Comparison of ENCODE assay signal across 11 cellular contexts in the genomic region with DNA sequence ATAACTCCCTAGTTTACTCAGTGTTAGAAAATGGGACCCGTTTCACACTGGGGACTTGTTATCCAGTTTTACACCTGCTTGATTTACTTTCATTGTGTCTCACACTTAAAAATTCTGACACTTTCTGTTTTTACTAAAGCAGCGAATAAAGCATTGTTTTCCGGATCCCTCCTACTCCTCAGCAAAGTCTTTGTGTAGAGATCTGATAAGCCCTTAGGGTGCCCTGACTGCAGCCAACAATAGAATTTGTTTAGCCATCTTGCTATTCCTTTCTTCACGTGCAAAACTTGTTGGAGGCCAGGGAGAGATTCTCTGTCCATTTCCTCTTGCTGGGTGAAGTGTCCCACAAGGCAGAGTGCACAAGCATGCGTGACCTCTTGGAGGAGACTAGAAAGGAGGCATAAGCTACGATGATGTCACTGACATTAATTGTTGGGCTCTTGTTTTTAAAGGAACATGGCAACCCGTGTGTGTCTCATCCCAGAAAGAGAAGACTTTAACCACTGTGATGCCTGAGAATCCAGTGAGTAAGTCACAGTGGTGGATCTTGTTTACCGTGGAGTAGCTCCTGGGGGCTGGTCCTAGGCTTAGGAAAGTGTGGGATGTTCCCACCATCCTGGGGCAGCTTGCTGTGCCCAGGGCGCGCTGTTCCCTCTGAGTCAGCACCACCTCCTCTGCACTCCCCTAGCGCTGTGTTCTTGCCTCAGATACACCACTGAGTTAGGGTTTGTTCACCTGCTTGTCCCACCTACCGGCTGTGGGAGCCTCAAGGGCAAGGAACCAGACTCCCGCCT. TPM values are rescaled to one million over a fixed set of nuclear protein-coding genes. Genes with fewer than 3 reads are reported as not detected.
A peak's percentile ranks its signal among the peaks of the same experiment; 100 is the strongest.
DNase-seq lines count a peak whose midpoint lies in the region; FAIRE-seq and TF ChIP-seq lines count a peak whose summit lies in the region.
"Had no signal": no experiment of that assay in that cellular context is flagged by ENCODE, and none has a peak within 500 bp of the region (broad histone marks: within the 10 kb centered on the region; RNA-seq: fewer than 3 reads in every experiment).

No MANE protein-coding gene starts in this region.

- H3K9ac ChIP-seq in astrocyte (ENCODE audit: low read length): peak overlapping the region; percentile 83
- H3K9ac ChIP-seq in kidney (ENCODE audit: low read length in 2 of 2): no peak overlapping the region
- H3K9ac ChIP-seq: BLaER1 treated with 17β-estradiol and CSF1 and Interleukin-3, amounts not matched to agents 10 nM and 100 nM; KMS-11 had no signal

- H3K9me3 Mint-ChIP-seq in activated CD4-positive, alpha-beta T cell treated with anti-CD3 and anti-CD28 coated beads, Interleukin-2, amount 10 ng/mL, durations not matched to agents 24 days and 14 days: peaks cover 11% of the 10 kb centered on the region
- no peaks in the 10 kb centered on the region for H3K9me3 Mint-ChIP-seq in astrocyte (ENCODE audit: unreplicated experiment)

- no peak overlapping the region for H3K4me3 Mint-ChIP-seq in activated CD4-positive, alpha-beta T cell treated with anti-CD3 and anti-CD28 coated beads, Interleukin-2, amount 10 ng/mL, durations not matched to agents 24 days and 14 days
- H3K4me3 Mint-ChIP-seq in astrocyte (ENCODE audit: unreplicated experiment): no peak overlapping the region

- peaks cover 53% of the 10 kb centered on the region for H3K36me3 Mint-ChIP-seq in activated CD4-positive, alpha-beta T cell treated with anti-CD3 and anti-CD28 coated beads, Interleukin-2, amount 10 ng/mL, durations not matched to agents 24 days and 14 days (ENCODE audit: low read depth)
- H3K36me3 Mint-ChIP-seq in astrocyte (ENCODE audit: low read depth, unreplicated experiment): peaks cover 44% of the 10 kb centered on the region

- H3K4me1 ChIP-seq in astrocyte (ENCODE audit: insufficient read depth, low read length): peaks cover 71% of the 10 kb centered on the region
- H3K4me1 ChIP-seq in kidney (ENCODE audit: control insufficient read depth in 1 of 2, insufficient read depth in 1 of 2, low read depth in 1 of 2, low read length in 2 of 2): peaks cover 6 to 17% of the 10 kb centered on the region in 2 donors

- peak overlapping the region; percentile 90 for H3K27ac Mint-ChIP-seq in activated CD4-positive, alpha-beta T cell treated with anti-CD3 and anti-CD28 coated beads, Interleukin-2, amount 10 ng/mL, durations not matched to agents 24 days and 14 days
- peak overlapping the region; percentile 92 for H3K27ac Mint-ChIP-seq in astrocyte (ENCODE audit: unreplicated experiment)

- peak; percentile 71 for FAIRE-seq in astrocyte (lab: Jason Lieb, UNC)
- FAIRE-seq in kidney (lab: Jason Lieb, UNC): no peak
- FAIRE-seq: endometrium had no signal

- peaks cover 70% of the 10 kb centered on the region for H4K20me1 ChIP-seq in astrocyte (ENCODE audit: insufficient read depth, low read length)
- H4K20me1 ChIP-seq: BLaER1 treated with 17β-estradiol and CSF1 and Interleukin-3, amounts not matched to agents 10 nM and 100 nM had no signal

- H2AFZ ChIP-seq in astrocyte (ENCODE audit: low read depth, low read length): no peak overlapping the region

- no peak for DNase-seq in activated CD4-positive, alpha-beta T cell treated with anti-CD3 and anti-CD28 coated beads, Interleukin-2, amount 10 ng/mL, durations not matched to agents 24 days and 14 days
- DNase-seq in activated CD4-positive, alpha-beta T cell treated with anti-CD3 and anti-CD28 coated beads, Interleukin-2, amount 50 U/mL, for 48 hours: no peak
- DNase-seq in astrocyte (ENCODE audit: low read depth): peak; percentile 98
- DNase-seq in kidney: no peak
- no peak for DNase-seq in stimulated activated CD4-positive, alpha-beta T cell treated with anti-CD3 and anti-CD28 coated beads, Interleukin-4, amount 100 ng/mL, for 4 hours
- no peak for DNase-seq in inferior parietal cortex (ENCODE audit: extremely low spot score)
- DNase-seq in OCI-M1 (lab: John Stamatoyannopoulos, UW): no peak

- H3K4me1 Mint-ChIP-seq in activated CD4-positive, alpha-beta T cell treated with anti-CD3 and anti-CD28 coated beads, Interleukin-2, amount 10 ng/mL, durations not matched to agents 24 days and 14 days: peaks cover 66% of the 10 kb centered on the region
- H3K4me1 Mint-ChIP-seq in astrocyte (ENCODE audit: low read depth, unreplicated experiment): peaks cover 60% of the 10 kb centered on the region

- no peaks in the 10 kb centered on the region for H3K27me3 Mint-ChIP-seq in activated CD4-positive, alpha-beta T cell treated with anti-CD3 and anti-CD28 coated beads, Interleukin-2, amount 10 ng/mL, durations not matched to agents 24 days and 14 days
- no peaks in the 10 kb centered on the region for H3K27me3 Mint-ChIP-seq in astrocyte (ENCODE audit: low read depth, unreplicated experiment)

- TF ChIP-seq CTCF in astrocyte (IDR thresholded peaks at IDR 0.05; ENCODE audit: insufficient read depth, low read depth, low read length): no peak
- no peak for TF ChIP-seq CTCF in kidney (IDR thresholded peaks at IDR 0.05; ENCODE audit: borderline replicate concordance, extremely low read depth, insufficient read depth)

- no peaks in the 10 kb centered on the region for H3K9me3 ChIP-seq in astrocyte (ENCODE audit: insufficient read depth, low read depth, low read length)
- no peaks in the 10 kb centered on the region for H3K9me3 ChIP-seq in kidney (ENCODE audit: control insufficient read depth in 1 of 2, low read length in 2 of 2)
- H3K9me3 ChIP-seq: BLaER1 treated with 17β-estradiol and CSF1 and Interleukin-3, amounts not matched to agents 10 nM and 100 nM had no signal

- H3K4me2 ChIP-seq in astrocyte (ENCODE audit: low read length): peak overlapping the region; percentile 45
- H3K4me2 ChIP-seq: KMS-11 had no signal

- peak overlapping the region; percentile 97 for H3K27ac ChIP-seq in astrocyte (ENCODE audit: low read depth, low read length)
- peak overlapping the region; percentile 36 to 45 for H3K27ac ChIP-seq in kidney (ENCODE audit: low read depth in 2 of 2, low read length in 2 of 2)
- H3K27ac ChIP-seq in temporal lobe (ENCODE audit: low read depth, low read length): peak overlapping the region; percentile 55
- H3K27ac ChIP-seq: BLaER1 treated with 17β-estradiol and CSF1 and Interleukin-3, amounts not matched to agents 10 nM and 100 nM; KMS-11 had no signal

- H3K27me3 ChIP-seq in astrocyte (ENCODE audit: insufficient read depth, low read length): no peaks in the 10 kb centered on the region
- H3K27me3 ChIP-seq: BLaER1 treated with 17β-estradiol and CSF1 and Interleukin-3, amounts not matched to agents 10 nM and 100 nM had no signal

- H3K79me2 ChIP-seq in astrocyte (ENCODE audit: insufficient read depth, low read length): peaks cover 100% of the 10 kb centered on the region

- intact Hi-C loops in activated CD4-positive, alpha-beta T cell treated with anti-CD3 and anti-CD28 coated beads, Interleukin-2, amount 10 ng/mL, durations not matched to agents 24 days and 14 days (cut with micrococcal nuclease): loop anchor here (1.0 kb wide), 1 partner anchor 12 kb away; no protein-coding TSS in a partner anchor
- intact Hi-C loops in kidney (cut with DNase I): no loop called here

- H3K4me3 ChIP-seq in astrocyte (ENCODE audit: insufficient read depth, low read depth, low read length): no peak overlapping the region
- no peak overlapping the region for H3K4me3 ChIP-seq in kidney (ENCODE audit: low read length in 2 of 2)
- H3K4me3 ChIP-seq: BLaER1 treated with 17β-estradiol and CSF1 and Interleukin-3, amounts not matched to agents 10 nM and 100 nM had no signal

- H3K36me3 ChIP-seq in astrocyte (ENCODE audit: insufficient read depth, low read length) (peaks cover 49% of the 10 kb centered on the region), kidney (ENCODE audit: control insufficient read depth in 1 of 2, insufficient read depth in 2 of 2, low read length in 2 of 2) (no peaks in the 10 kb centered on the region)

RNA-seq across cellular contexts. Expression of a gene that starts 27.7 kb away (rescaled TPM):
- 501 and 510 TPM in 2 replicates for total RNA-seq in activated CD4-positive, alpha-beta T cell treated with anti-CD3 and anti-CD28 coated beads, Interleukin-2, amount 10 ng/mL, durations not matched to agents 24 days and 14 days
- total RNA-seq in astrocyte (357 and 471 TPM in 2 replicates), kidney (64.5 TPM), temporal lobe (12.3 TPM)
- 7.8 TPM for polyA plus RNA-seq in kidney (ENCODE audit: insufficient read depth, low read depth, low replicate concordance)

Comparison
In these comparisons a context has a peak if more than half of its experiments do, and no peak if none do; other contexts are left out.
1. H3K27ac ChIP-seq: peak in every context shown above with its lines; median percentile 97 in astrocyte; 55 in temporal lobe; 40 in kidney.